Comparison of ENCODE assay signal across 8 cellular contexts in genomic region chr1:37486680-37487618, GRCh38. TPM values are rescaled to one million over a fixed set of nuclear protein-coding genes. Genes with fewer than 3 reads are reported as not detected.
DNase-seq lines count a peak whose midpoint lies in the region; ATAC-seq, FAIRE-seq and TF ChIP-seq lines count a peak whose summit lies in the region.

No MANE protein-coding gene starts in this region.

- no peak overlapping the region for H3K4me3 ChIP-seq in right lobe of liver

- peak; percentile 97 to 99 (median 99) for TF ChIP-seq CTCF in right lobe of liver (IDR thresholded peaks at IDR 0.05)

- peak overlapping the region; percentile 74 for H3K27ac Mint-ChIP-seq in activated CD4-positive, alpha-beta T cell treated with anti-CD3 and anti-CD28 coated beads, Interleukin-2, amount 10 ng/mL, durations not matched to agents 24 days and 14 days

- peak overlapping the region in 2 of 3 donors; percentile 20 to 47 for H3K27ac ChIP-seq in right lobe of liver

- H3K9me3 ChIP-seq in right lobe of liver = no peaks in the 10 kb centered on the region

- peak; percentile 56 for DNase-seq in ACHN
- peak; percentile 70 for DNase-seq in GM12892 (ENCODE audit: insufficient read length)
- DNase-seq in NCI-H345 treated with DMSO at 0.1 percent for 48 hours (lab: John Stamatoyannopoulos, UW; ENCODE audit: unreplicated experiment) = peak; percentile 49
- peak; percentile 94 for DNase-seq in activated CD4-positive, alpha-beta T cell treated with anti-CD3 and anti-CD28 coated beads, Interleukin-2, amount 10 ng/mL, durations not matched to agents 24 days and 14 days
- peak; percentile 61 for DNase-seq in dedifferentiated amniotic fluid mesenchymal stem cell (ENCODE audit: extremely low spot score)
- DNase-seq in right lobe of liver = peak; percentile 74 to 81 (median 77)
- DNase-seq in stimulated activated CD4-positive, alpha-beta T cell treated with anti-CD3 and anti-CD28 coated beads, TNF-alpha, amount 100 ng/mL, for 24 hours (ENCODE audit: low read depth in 3 of 3) = peak; percentile 61 to 71 (median 62)

- in situ Hi-C loops in ACHN (cut with HindIII; ENCODE audit: low pct_ligation_motif_present, low pct_unique_long_range_greater_than_20kb, low sequenced_read_pairs) = no loop called here

- peak; percentile 92 for FAIRE-seq in GM12892 (lab: Jason Lieb, UNC)

- H3K27me3 ChIP-seq in right lobe of liver = no peaks in the 10 kb centered on the region

- intact Hi-C loops in activated CD4-positive, alpha-beta T cell treated with anti-CD3 and anti-CD28 coated beads, Interleukin-2, amount 10 ng/mL, durations not matched to agents 24 days and 14 days (cut with micrococcal nuclease) = loop anchor here (1.0 kb wide), 2 partner anchors 14 to 33 kb away; no protein-coding TSS in a partner anchor
- intact Hi-C loops in right lobe of liver (cut with DNase I) = loop anchor here (5.0 to 10.0 kb wide), 2 partner anchors 35 to 188 kb away; no protein-coding TSS in a partner anchor

- H3K4me3 Mint-ChIP-seq in activated CD4-positive, alpha-beta T cell treated with anti-CD3 and anti-CD28 coated beads, Interleukin-2, amount 10 ng/mL, durations not matched to agents 24 days and 14 days = no peak overlapping the region

- ATAC-seq in right lobe of liver (peak; percentile 77 to 92 (median 88)), HG02763 (IDR thresholded peaks at IDR 0.05; ENCODE audit: unreplicated experiment) (no peak)

- TF ChIP-seq POLR2A in GM12892 (IDR thresholded peaks at IDR 0.05; ENCODE audit: low read depth, low read length) (no peak), right lobe of liver (IDR thresholded peaks at IDR 0.05) (no peak)

- H3K27me3 Mint-ChIP-seq in activated CD4-positive, alpha-beta T cell treated with anti-CD3 and anti-CD28 coated beads, Interleukin-2, amount 10 ng/mL, durations not matched to agents 24 days and 14 days = no peaks in the 10 kb centered on the region

- H3K4me1 Mint-ChIP-seq in activated CD4-positive, alpha-beta T cell treated with anti-CD3 and anti-CD28 coated beads, Interleukin-2, amount 10 ng/mL, durations not matched to agents 24 days and 14 days = peaks cover 15% of the 10 kb centered on the region

- 18% methylated on average over 5 of the region's 10 CpGs for WGBS in right lobe of liver (ENCODE audit: insufficient coverage, low coverage, low lambda C conversion rate, missing lambda C conversion rate)

- H3K36me3 ChIP-seq in right lobe of liver = peaks cover 9 to 44% (median 16%) of the 10 kb centered on the region in 4 donors

- peaks cover 0 to 30% (median 0%) of the 10 kb centered on the region in 4 donors for H3K4me1 ChIP-seq in right lobe of liver

- H3K9me3 Mint-ChIP-seq in activated CD4-positive, alpha-beta T cell treated with anti-CD3 and anti-CD28 coated beads, Interleukin-2, amount 10 ng/mL, durations not matched to agents 24 days and 14 days = no peaks in the 10 kb centered on the region

- H3K36me3 Mint-ChIP-seq in activated CD4-positive, alpha-beta T cell treated with anti-CD3 and anti-CD28 coated beads, Interleukin-2, amount 10 ng/mL, durations not matched to agents 24 days and 14 days (ENCODE audit: low read depth) = peaks cover 35% of the 10 kb centered on the region

RNA-seq across cellular contexts. Expression of gene ZC3H12A, which starts 12.6 kb away (rescaled TPM):
- 9.8 TPM for polyA plus RNA-seq in GM12892 (2012; ENCODE audit: missing spikeins)
- 39.3 and 40.4 TPM in 2 replicates for total RNA-seq in activated CD4-positive, alpha-beta T cell treated with anti-CD3 and anti-CD28 coated beads, Interleukin-2, amount 10 ng/mL, durations not matched to agents 24 days and 14 days
- total RNA-seq in right lobe of liver = 10 to 100 TPM in 3 of 6 experiments, 1 to 10 TPM in 3; 2.7 to 21.9 (median 8.3) TPM

RNA-seq across cellular contexts. Expression of gene MEAF6, which starts 27.6 kb away (rescaled TPM):
- polyA plus RNA-seq in GM12892 (2012; ENCODE audit: missing spikeins) = 45.3 TPM
- 94.4 and 95.6 TPM in 2 replicates for total RNA-seq in activated CD4-positive, alpha-beta T cell treated with anti-CD3 and anti-CD28 coated beads, Interleukin-2, amount 10 ng/mL, durations not matched to agents 24 days and 14 days
- 10 to 100 TPM; 12.9 to 55.9 (median 32.8) TPM for total RNA-seq in right lobe of liver
